ENCODE assay signal across 27 cellular contexts in the genomic region with DNA sequence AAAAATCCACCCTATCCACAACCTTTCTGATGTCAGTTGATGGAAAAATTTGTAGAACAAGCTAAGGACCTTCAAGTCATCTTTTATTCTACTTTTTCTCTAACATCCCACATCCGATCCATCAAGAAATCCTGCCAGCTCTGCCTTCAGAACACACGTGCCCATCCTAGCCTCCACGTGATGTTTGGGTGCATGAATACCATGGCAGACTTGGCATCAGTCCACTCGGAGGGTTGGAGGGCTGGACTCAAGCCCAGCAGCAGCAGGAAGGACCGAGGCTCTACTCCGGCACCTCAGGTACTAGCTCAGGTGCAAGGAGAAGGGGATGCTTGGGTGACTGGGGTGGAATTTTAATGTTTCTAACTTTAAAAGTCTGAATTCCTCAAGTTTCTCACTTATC.
"Had no signal": no experiment of that assay in that cellular context is flagged by ENCODE, and none has a peak within 500 bp of the region (broad histone marks: within the 10 kb centered on the region; RNA-seq: fewer than 3 reads in every experiment).

No MANE protein-coding gene starts in this region.

- H3K9ac ChIP-seq: SK-N-SH had no signal

- H3K4me3 ChIP-seq: ascending aorta, body of pancreas, MG63, SJCRH30 had no signal

- DNase-seq: activated CD4-positive, alpha-beta memory T cell treated with anti-CD3 and anti-CD28 coated beads for 36 hours; activated CD4-positive, alpha-beta T cell treated with anti-CD3 and anti-CD28 coated beads, Interleukin-2, amount 10 ng/mL, durations not matched to agents 7 days and 5 days; activated CD4-positive, CD25-positive, alpha-beta regulatory T cell; activated CD8-positive, alpha-beta memory T cell treated with anti-CD3 and anti-CD28 coated beads for 24 hours; activated effector memory CD4-positive, alpha-beta T cell treated with anti-CD3 and anti-CD28 coated beads, Interleukin-2, amount 50 U/mL, for 16 hours; activated naive CD4-positive, alpha-beta T cell treated with Interleukin-2 at 50 U/mL for 16 hours; activated naive CD8-positive, alpha-beta T cell treated with anti-CD3 and anti-CD28 coated beads, Interleukin-2, amount 50 U/mL, for 24 hours; activated T-cell treated with anti-CD3 and anti-CD28 coated beads, Interleukin-2, amount 50 U/mL, for 4 hours; amniotic stem cell; body of pancreas; MG63; MV-4-11; NCI-H1417; NCI-H1930; NCI-H446 treated with DMSO at 0.1 percent for 48 hours; NCI-H524 treated with DMSO at 0.1 percent for 48 hours; NCI-H748 treated with DMSO at 0.1 percent for 48 hours; OCI-M1; Right ventricle myocardium superior; SJCRH30; SK-N-SH; T-helper 1 cell had no signal

- H3K4me1 ChIP-seq: ascending aorta, body of pancreas, SJCRH30 had no signal

- ATAC-seq: activated naive CD4-positive, alpha-beta T cell treated with anti-CD3 and anti-CD28 coated beads, Interleukin-2, amount 50 U/mL, for 72 hours; activated naive CD8-positive, alpha-beta T cell treated with anti-CD3 and anti-CD28 coated beads, Interleukin-2, amount 50 U/mL, for 24 hours; activated T-cell treated with anti-CD3 and anti-CD28 coated beads, Interleukin-2, amount 50 U/mL, for 4 hours; body of pancreas; Panc1 had no signal

- H3K4me2 ChIP-seq: SK-N-SH had no signal

- H3K27me3 ChIP-seq: ascending aorta, body of pancreas, MG63, SJCRH30 had no signal

- H3K9me3 ChIP-seq: ascending aorta, body of pancreas, MG63, SJCRH30 had no signal

- H3K36me3 ChIP-seq: ascending aorta, MG63, SJCRH30 had no signal

- H3K27ac ChIP-seq: ascending aorta, body of pancreas, RWPE1, SJCRH30, VCaP had no signal
